2 cellular contexts compared by ENCODE assay signal in genomic region chr1:76230894-76231293, GRCh38.
TF ChIP-seq lines count a peak whose summit lies in the region.

No MANE protein-coding gene starts in this region.

TF ChIP-seq in GM23338, 12 proteins besides CTCF, POLR2A, EP300 and RAD21 (continued from another document):
- no peak for TF ChIP-seq REST (IDR thresholded peaks at IDR 0.05; ENCODE audit: unreplicated experiment)
- 0 out of 2 replicates have a peak, but pooled peaks have one; percentile 30 for TF ChIP-seq POLR2AphosphoS5 (IDR thresholded peaks at IDR 0.05; ENCODE audit: low read depth)
- TF ChIP-seq ZNF114 (CRISPR knock-in tag; IDR thresholded peaks at IDR 0.05) = peak; percentile 94; the same call in 1 of the 2 replicates
- TF ChIP-seq STAT1 (IDR thresholded peaks at IDR 0.05; ENCODE audit: unreplicated experiment) = no peak
- TF ChIP-seq NANOG (IDR thresholded peaks at IDR 0.05; ENCODE audit: borderline replicate concordance) = peak; percentile 35; the same call in 1 of the 2 replicates
- TF ChIP-seq ETS1 (IDR thresholded peaks at IDR 0.05) = no peak
- TF ChIP-seq EZH2phosphoT487 (IDR thresholded peaks at IDR 0.05; ENCODE audit: unreplicated experiment) = no peak
- no peak for TF ChIP-seq EZH2 (IDR thresholded peaks at IDR 0.05; ENCODE audit: low read depth, unreplicated experiment)
- peak; percentile 100 for TF ChIP-seq ZNF462 (CRISPR knock-in tag; IDR thresholded peaks at IDR 0.05)

TF ChIP-seq in H1, 55 proteins besides CTCF, POLR2A, EP300 and RAD21 (continued from another document):
- peak; percentile 49 for TF ChIP-seq CHD7 (IDR thresholded peaks at IDR 0.05; ENCODE audit: insufficient replicate concordance, low read length)
- TF ChIP-seq SIRT6 (IDR thresholded peaks at IDR 0.05; ENCODE audit: low read length) = no peak
- TF ChIP-seq JUND (IDR thresholded peaks at IDR 0.05; ENCODE audit: low read length) = no peak
- no peak for TF ChIP-seq RBBP5 (IDR thresholded peaks at IDR 0.05; ENCODE audit: borderline replicate concordance, low read depth, low read length)
- TF ChIP-seq MAFK (IDR thresholded peaks at IDR 0.05; ENCODE audit: low read depth, low read length) = no peak
- no peak for TF ChIP-seq SUZ12 (IDR thresholded peaks at IDR 0.05; ENCODE audit: low read length)
- TF ChIP-seq TCF12 (IDR thresholded peaks at IDR 0.05; ENCODE audit: low read depth, low read length) = 0 out of 2 replicates have a peak, but pooled peaks have one; percentile 16
- TF ChIP-seq KDM4A (IDR thresholded peaks at IDR 0.05; ENCODE audit: low read depth, low read length, severe bottlenecking) = no peak
- TF ChIP-seq CHD2 (IDR thresholded peaks at IDR 0.05; ENCODE audit: low read length) = no peak
- TF ChIP-seq RXRA (IDR thresholded peaks at IDR 0.05; ENCODE audit: insufficient read depth, low read depth, low read length) = no peak
- TF ChIP-seq TBP (IDR thresholded peaks at IDR 0.05; ENCODE audit: low read depth, low read length) = no peak
- no peak for TF ChIP-seq SP2 (IDR thresholded peaks at IDR 0.05; ENCODE audit: low read length)
- no peak for TF ChIP-seq ATF3 (IDR thresholded peaks at IDR 0.05; ENCODE audit: insufficient read depth, low read depth, low read length)
- no peak for TF ChIP-seq CTBP2 (IDR thresholded peaks at IDR 0.05; ENCODE audit: borderline replicate concordance, insufficient read depth, insufficient read length, low read length)
- no peak for TF ChIP-seq RFX5 (IDR thresholded peaks at IDR 0.05; ENCODE audit: borderline replicate concordance, low read depth, low read length)
- no peak for TF ChIP-seq CBX8 (IDR thresholded peaks at IDR 0.05; ENCODE audit: borderline replicate concordance, low read depth, low read length)
- no peak for TF ChIP-seq E2F6 (IDR thresholded peaks at IDR 0.05)
- TF ChIP-seq POU5F1 (IDR thresholded peaks at IDR 0.05; ENCODE audit: low read depth, low read length) = 0 out of 2 replicates have a peak, but pooled peaks have one; percentile 34
- TF ChIP-seq RNF2 (IDR thresholded peaks at IDR 0.05; ENCODE audit: borderline replicate concordance, low read depth, low read length, missing control alignments, poor library complexity, severe bottlenecking) = no peak
- TF ChIP-seq SRF (IDR thresholded peaks at IDR 0.05; ENCODE audit: low read depth, low read length) = no peak
- TF ChIP-seq SIX5 (IDR thresholded peaks at IDR 0.05; ENCODE audit: low read depth, low read length) = no peak
- no peak for TF ChIP-seq BRCA1 (IDR thresholded peaks at IDR 0.05; ENCODE audit: low read depth, low read length)
- no peak for TF ChIP-seq BCL11A (IDR thresholded peaks at IDR 0.05; ENCODE audit: low read depth in 2 of 2, low read length in 2 of 2)
- 0 out of 2 replicates have a peak, but pooled peaks have one; percentile 32 for TF ChIP-seq TEAD4 (IDR thresholded peaks at IDR 0.05; ENCODE audit: low read depth, low read length)
- no peak for TF ChIP-seq KDM5A (IDR thresholded peaks at IDR 0.05; ENCODE audit: low read length)
